In the genomic region with DNA sequence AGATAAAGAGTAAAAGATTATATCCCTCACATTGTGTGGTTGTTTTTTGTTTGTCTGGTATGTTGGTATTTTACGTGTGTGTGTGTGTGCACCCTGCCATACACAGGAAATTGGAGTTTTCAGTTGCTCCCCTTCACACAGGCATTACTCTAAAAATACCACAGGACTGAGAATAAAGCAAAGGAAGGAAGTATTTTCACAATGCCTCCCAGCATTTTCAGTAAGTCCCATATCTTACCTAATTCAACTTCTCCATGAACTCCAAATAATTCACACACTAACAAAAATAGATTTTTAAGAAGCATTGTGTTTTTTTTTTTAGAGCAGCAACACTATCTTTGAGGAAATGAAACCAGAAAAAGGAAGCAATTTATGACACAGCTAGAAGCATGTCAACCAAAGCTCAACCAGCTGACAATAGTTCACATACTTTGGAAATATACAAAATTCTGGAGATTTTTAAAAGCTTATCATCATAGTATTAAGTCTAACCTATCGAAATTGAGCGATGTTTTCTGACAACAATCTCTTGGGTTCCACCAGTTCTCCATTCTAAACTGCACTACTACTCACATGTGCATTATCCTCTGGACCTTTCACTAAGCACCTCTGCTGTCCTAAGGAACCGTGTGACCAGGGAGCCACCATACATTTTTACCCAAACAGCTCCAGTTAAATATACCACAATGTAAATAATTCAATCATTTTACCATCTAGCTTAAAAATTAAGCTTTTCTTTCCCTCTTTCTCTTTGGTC, we compare ENCODE assay signal across 8 cellular contexts. TPM values are rescaled to one million over a fixed set of nuclear protein-coding genes. Genes with fewer than 3 reads are reported as not detected.
A peak's percentile ranks its signal among the peaks of the same experiment; 100 is the strongest.
DNase-seq lines count a peak whose midpoint lies in the region; ATAC-seq, FAIRE-seq and TF ChIP-seq lines count a peak whose summit lies in the region.

No MANE protein-coding gene starts in this region.

- peak overlapping the region; percentile 93 to 98 (median 98) for H3K4me3 Mint-ChIP-seq in naive B cell

- H3K4ac ChIP-seq in neuronal stem cell (ENCODE audit: low read length) = no peak overlapping the region

- peaks cover 0 to 11% of the 10 kb centered on the region in 2 donors for H3K36me3 Mint-ChIP-seq in naive B cell

- TF ChIP-seq EP300 in K562 (IDR thresholded peaks at IDR 0.05; ENCODE audit: low read length) = no peak

- TF ChIP-seq CTCF in D721Med (IDR thresholded peaks at IDR 0.05; ENCODE audit: insufficient read depth, missing control alignments) = no peak
- TF ChIP-seq CTCF in K562 (IDR thresholded peaks at IDR 0.05 in 2 of 3, conservative IDR thresholded peaks at IDR 0.05 in 1 of 3; ENCODE audit: insufficient read depth in 2 of 3, low read depth in 1 of 3, low read length in 3 of 3) = no peak
- no peak for TF ChIP-seq CTCF in lower leg skin (IDR thresholded peaks at IDR 0.05)

- TF ChIP-seq POLR2A in K562 (conservative IDR thresholded peaks at IDR 0.05) = no peak
- TF ChIP-seq POLR2A in lower leg skin (IDR thresholded peaks at IDR 0.05) = no peak

- H2BK5ac ChIP-seq in neuronal stem cell (ENCODE audit: low read length) = no peak overlapping the region

- H3K9ac ChIP-seq in K562 (ENCODE audit: insufficient read depth in 1 of 2, low read depth in 2 of 2, low read length in 2 of 2) (peak overlapping the region in 1 of 2 experiments; percentile 50; a peak in 1 of 4 replicates), neuronal stem cell (ENCODE audit: low read depth, low read length, poor library complexity) (no peak overlapping the region)

- WGBS in K562 (ENCODE audit: insufficient coverage, low coverage, missing lambda C conversion rate) = 7% methylated on average over 4 of the region's 4 CpGs
- WGBS in neuronal stem cell (ENCODE audit: extremely low coverage in 2 of 2, insufficient read length in 2 of 2, insufficient replicate concordance in 1 of 2), 2 donors = no CpG with 5 or more reads among the region's 4 CpGs
- WGBS in lower leg skin, 2 donors = 52 to 53% methylated on average over 4 of the region's 4 CpGs

- POLR2A ChIA-PET in K562 (lab: Yijun Ruan, JAX) = interaction anchor here (0.6 to 3.6 kb wide), 7 partner anchors 10 to 52 kb away, joined by 3 to 29 read pairs (median 4); no protein-coding TSS in a partner anchor

- in situ Hi-C loops in K562 (cut with MboI) = no loop called here

- no peaks in the 10 kb centered on the region for H3K9me3 ChIP-seq in K562 (replicated peaks; ENCODE audit: control insufficient read depth, insufficient read depth, low read depth, low read length)
- H3K9me3 ChIP-seq in neuronal stem cell (replicated peaks in 1 of 2; ENCODE audit: control insufficient read depth in 2 of 2, insufficient read depth in 1 of 2, low read depth in 1 of 2, low read length in 2 of 2) = no peaks in the 10 kb centered on the region

- intact Hi-C loops in K562 (cut with micrococcal nuclease) (no loop called here), lower leg skin (cut with DNase I; ENCODE audit: low total_unique reads) (no loop called here)

- peak overlapping the region; percentile 51 for H2AFZ ChIP-seq in K562 (ENCODE audit: low read depth, low read length)
- no peak overlapping the region for H2AFZ ChIP-seq in neuronal stem cell (ENCODE audit: low read length)

- H4K8ac ChIP-seq in neuronal stem cell (ENCODE audit: low read depth, low read length) = no peak overlapping the region

- H3K4me2 ChIP-seq in K562 (ENCODE audit: insufficient read depth, low read length) = peak overlapping the region; percentile 53
- no peak overlapping the region for H3K4me2 ChIP-seq in neuronal stem cell (ENCODE audit: insufficient read depth, low read length, poor library complexity, severe bottlenecking)

- H2BK12ac ChIP-seq in neuronal stem cell (ENCODE audit: low read length) = no peak overlapping the region

- H3K9me3 Mint-ChIP-seq in naive B cell = no peaks in the 10 kb centered on the region

- ATAC-seq in GM21390 (IDR thresholded peaks at IDR 0.05; ENCODE audit: unreplicated experiment) (peak; percentile 32), K562 (no peak), naive B cell (ENCODE audit: low read depth in 2 of 2) (peak; percentile 67 to 70), GM19023 (IDR thresholded peaks at IDR 0.05; ENCODE audit: unreplicated experiment) (no peak)

- no peak overlapping the region for H2AK5ac ChIP-seq in neuronal stem cell (ENCODE audit: low read depth, low read length)

- H3K27ac ChIP-seq in K562 (ENCODE audit: extremely low read depth, low read depth, low read length) (no peak overlapping the region), neuronal stem cell (replicated peaks; ENCODE audit: low read length) (no peak overlapping the region)

- H3K14ac ChIP-seq in neuronal stem cell (ENCODE audit: low read length) = no peak overlapping the region

- H4K20me1 ChIP-seq in K562 (replicated peaks; ENCODE audit: control insufficient read depth, insufficient read depth, low read length) = no peaks in the 10 kb centered on the region

- no peak overlapping the region for H3K18ac ChIP-seq in neuronal stem cell (ENCODE audit: low read length)

- H3K36me3 ChIP-seq in K562 (ENCODE audit: control insufficient read depth, insufficient read depth, low read length) = no peaks in the 10 kb centered on the region
- peaks cover 0 to 3% of the 10 kb centered on the region in 2 donors for H3K36me3 ChIP-seq in neuronal stem cell (replicated peaks in 1 of 2; ENCODE audit: control insufficient read depth in 2 of 2, insufficient read depth in 2 of 2, low read length in 2 of 2)

- H3K79me2 ChIP-seq in K562 (ENCODE audit: control insufficient read depth, insufficient read depth, low read length) = peaks cover 65% of the 10 kb centered on the region

- peaks cover 18 to 19% of the 10 kb centered on the region in 2 experiments for H3K4me1 ChIP-seq in K562 (replicated peaks in 1 of 2; ENCODE audit: control insufficient read depth in 2 of 2, insufficient read depth in 2 of 2, low read length in 2 of 2)
- peaks cover 8 to 11% of the 10 kb centered on the region in 2 donors for H3K4me1 ChIP-seq in neuronal stem cell (ENCODE audit: control insufficient read depth in 2 of 2, insufficient read depth in 1 of 2, low read depth in 1 of 2, low read length in 2 of 2)

- H3K23ac ChIP-seq in neuronal stem cell (ENCODE audit: low read depth, low read length, poor library complexity) = no peak overlapping the region

- H3K4me1 Mint-ChIP-seq in naive B cell = peaks cover 66 to 83% (median 74%) of the 10 kb centered on the region in 3 donors

- no peaks in the 10 kb centered on the region for H3K79me1 ChIP-seq in neuronal stem cell (ENCODE audit: low read depth, low read length)

- CTCF ChIA-PET in K562 (lab: Yijun Ruan, JAX; ENCODE audit: low intra/inter-chr PET ratio) = no interaction called here

- no peak overlapping the region for H2BK120ac ChIP-seq in neuronal stem cell (ENCODE audit: low read depth, low read length)

- DNase-seq in D721Med (ENCODE audit: insufficient read length, low spot score) (no peak), Kasumi-1 (lab: John Stamatoyannopoulos, UW) (peak; percentile 88 to 92), K562 (ENCODE audit: extremely low read depth in 1 of 4, low spot score in 3 of 4) (peak in 1 of 4 experiments; percentile 26), naive B cell (peak; percentile 78), neuronal stem cell (ENCODE audit: low spot score) (no peak), lower leg skin (ENCODE audit: low spot score in 2 of 2) (no peak)

- peak overlapping the region; percentile 39 to 98 (median 96) for H3K27ac Mint-ChIP-seq in naive B cell

- no peaks in the 10 kb centered on the region for H3K27me3 Mint-ChIP-seq in naive B cell

- H2BK15ac ChIP-seq in neuronal stem cell (ENCODE audit: low read length) = no peak overlapping the region

- BruUV-seq in K562 (replicated peaks; lab: Mats Ljungman, UMichigan) = no TSS peak

- H3K27me3 ChIP-seq in K562 (ENCODE audit: control insufficient read depth in 2 of 2, insufficient read depth in 2 of 2, low read length in 2 of 2) (no peaks in the 10 kb centered on the region), neuronal stem cell (ENCODE audit: control insufficient read depth in 3 of 3, insufficient read depth in 3 of 3, low read depth in 1 of 3, low read length in 3 of 3) (no peaks in the 10 kb centered on the region)

- no peak for TF ChIP-seq RAD21 in K562 (CRISPR knock-in tag; conservative IDR thresholded peaks at IDR 0.05 in 1 of 2, IDR thresholded peaks at IDR 0.05 in 1 of 2)

- FAIRE-seq in D721Med (lab: Jason Lieb, UNC) (peak; percentile 58), K562 (lab: Jason Lieb, UNC) (no peak)

- no peak overlapping the region for H4K91ac ChIP-seq in neuronal stem cell (ENCODE audit: low read depth, low read length, poor library complexity)

- H3K9me1 ChIP-seq in K562 (ENCODE audit: control insufficient read depth, insufficient read depth, low read length) = no peaks in the 10 kb centered on the region

- peak overlapping the region; percentile 73; the same call in 1 of the 2 replicates for H3K4me3 ChIP-seq in K562
- H3K4me3 ChIP-seq in neuronal stem cell (ENCODE audit: low read length in 2 of 2) = no peak overlapping the region
- H3K4me3 ChIP-seq in lower leg skin (ENCODE audit: low read depth, poor library complexity, severe bottlenecking) = no peak overlapping the region

RNA-seq across cellular contexts. Expression of a gene that starts 2.1 kb away (rescaled TPM):
- 4.2 and 10.1 TPM in 2 replicates for total RNA-seq in K562 (2011; cell fraction: chromatin; rRNA removed; ENCODE audit: low replicate concordance)
- 3.0 and 3.3 TPM in 2 replicates for total RNA-seq in K562 (2011; cell fraction: nucleolus; rRNA removed)
- 6.1 and 12.7 TPM in 2 replicates for total RNA-seq in K562 (2011; cell fraction: nucleoplasm; rRNA removed)
- total RNA-seq in K562 (2014; rRNA removed) (19.6 and 19.7 TPM in 2 replicates), K562 (2014; rRNA removed; fragmentation: Illumina TruSeq; extraction: Trizol) (27.2 and 30.0 TPM in 2 replicates), K562 (2015; rRNA removed; fragmentation: Illumina TruSeq; extraction: Trizol) (25.8 and 28.5 TPM in 2 replicates), K562 (2021) (22.0 and 22.4 TPM in 2 replicates), lower leg skin (10 to 100 TPM; 15.9 to 26.7 (median 22.6) TPM)
- polyA plus RNA-seq in K562 (2011; rRNA removed) (25.8 and 32.6 TPM in 2 replicates), K562 (2014; fragmentation: Illumina TruSeq; extraction: Trizol) (24.6 and 28.9 TPM in 2 replicates), K562 (2014; fragmentation: Nextera tagmentation; extraction: Ambion mirVana) (10 to 100 TPM; 11.6 to 14.9 TPM), K562 (2014; rRNA removed) (18.8 and 20.6 TPM in 2 replicates), naive B cell (ENCODE audit: low read depth in 6 of 6) (100 to 1,000 TPM in 4 of 6 donors, 10 to 100 TPM in 2; 84.4 to 147 (median 112) TPM)
- 11.5 and 16.4 TPM in 2 replicates for polyA plus RNA-seq in K562 (2011; cell fraction: cytosol; rRNA removed)
- polyA plus RNA-seq in K562 (2011; cell fraction: nucleus; rRNA removed) = 6.1 and 7.8 TPM in 2 replicates
- polyA plus RNA-seq in K562 (2012) = 19.3 and 26.0 TPM in 2 replicates
- 34.0 and 34.2 TPM in 2 replicates for polyA minus RNA-seq in K562 (2011; rRNA and poly(A)+ RNA removed)
- polyA minus RNA-seq in K562 (2011; cell fraction: cytosol; rRNA and poly(A)+ RNA removed) = 12.6 and 13.2 TPM in 2 replicates
- polyA minus RNA-seq in K562 (2011; cell fraction: nucleus; rRNA and poly(A)+ RNA removed) = 3.6 and 7.0 TPM in 2 replicates
- 30.2 TPM for polyA plus RNA-seq in neuronal stem cell (2013, experiment 1 of 2)
- 31.5 TPM for polyA plus RNA-seq in neuronal stem cell (2013, experiment 2 of 2)

RNA-seq across cellular contexts. Expression of a gene that starts 35.4 kb away (rescaled TPM):
- total RNA-seq in K562 (2011; cell fraction: chromatin; rRNA removed; ENCODE audit: low replicate concordance) = 0.23 and 0.56 TPM in 2 replicates
- total RNA-seq in K562 (2011; cell fraction: nucleolus; rRNA removed) = not detected in 2 replicates
- total RNA-seq in K562 (2011; cell fraction: nucleoplasm; rRNA removed) = not detected in 2 replicates
- total RNA-seq in K562 (2014; rRNA removed) (not detected in 2 replicates), K562 (2014; rRNA removed; fragmentation: Illumina TruSeq; extraction: Trizol) (not detected in 2 replicates), K562 (2015; rRNA removed; fragmentation: Illumina TruSeq; extraction: Trizol) (not detected in 2 replicates), K562 (2021) (not detected in 2 replicates), lower leg skin (under 1 TPM in 2 of 4 donors, not detected in 2; 0.27 to 0.62 TPM)
- polyA plus RNA-seq in K562 (2011; rRNA removed) (0.10 and 0.18 TPM in 2 replicates), K562 (2014; fragmentation: Illumina TruSeq; extraction: Trizol) (0.13 TPM in 1 of 2 replicates, not detected in the other), K562 (2014; fragmentation: Nextera tagmentation; extraction: Ambion mirVana) (not detected), K562 (2014; rRNA removed) (0.09 TPM in 1 of 2 replicates, not detected in the other), naive B cell (ENCODE audit: low read depth in 6 of 6) (under 1 TPM in 1 of 6 donors, not detected in 5; 0.49 TPM)
- not detected in 2 replicates for polyA plus RNA-seq in K562 (2011; cell fraction: cytosol; rRNA removed)
- polyA plus RNA-seq in K562 (2011; cell fraction: nucleus; rRNA removed) = 0.60 and 1.1 TPM in 2 replicates
- polyA plus RNA-seq in K562 (2012) = 0.04 and 0.06 TPM in 2 replicates
- not detected in 2 replicates for polyA minus RNA-seq in K562 (2011; rRNA and poly(A)+ RNA removed)
- polyA minus RNA-seq in K562 (2011; cell fraction: cytosol; rRNA and poly(A)+ RNA removed) = not detected in 2 replicates
- 0.22 TPM in 1 of 2 replicates, not detected in the other for polyA minus RNA-seq in K562 (2011; cell fraction: nucleus; rRNA and poly(A)+ RNA removed)
- polyA plus RNA-seq in neuronal stem cell (2013, experiment 1 of 2) = 0.11 TPM
- 0.08 TPM for polyA plus RNA-seq in neuronal stem cell (2013, experiment 2 of 2)

Comparison
In these comparisons a context has a peak if more than half of its experiments do, and no peak if none do; other contexts are left out.
1. DNase-seq: peak in Kasumi-1 (2 of 2) and naive B cell (single experiment); none in D721Med (single experiment), neuronal stem cell (single experiment) and lower leg skin (0 of 2).
2. ATAC-seq: peak in GM21390 (single experiment) and naive B cell (2 of 2); none in K562 (single experiment) and GM19023 (single experiment).